Comparison of ENCODE assay signal across 1 cellular context in the genomic region with DNA sequence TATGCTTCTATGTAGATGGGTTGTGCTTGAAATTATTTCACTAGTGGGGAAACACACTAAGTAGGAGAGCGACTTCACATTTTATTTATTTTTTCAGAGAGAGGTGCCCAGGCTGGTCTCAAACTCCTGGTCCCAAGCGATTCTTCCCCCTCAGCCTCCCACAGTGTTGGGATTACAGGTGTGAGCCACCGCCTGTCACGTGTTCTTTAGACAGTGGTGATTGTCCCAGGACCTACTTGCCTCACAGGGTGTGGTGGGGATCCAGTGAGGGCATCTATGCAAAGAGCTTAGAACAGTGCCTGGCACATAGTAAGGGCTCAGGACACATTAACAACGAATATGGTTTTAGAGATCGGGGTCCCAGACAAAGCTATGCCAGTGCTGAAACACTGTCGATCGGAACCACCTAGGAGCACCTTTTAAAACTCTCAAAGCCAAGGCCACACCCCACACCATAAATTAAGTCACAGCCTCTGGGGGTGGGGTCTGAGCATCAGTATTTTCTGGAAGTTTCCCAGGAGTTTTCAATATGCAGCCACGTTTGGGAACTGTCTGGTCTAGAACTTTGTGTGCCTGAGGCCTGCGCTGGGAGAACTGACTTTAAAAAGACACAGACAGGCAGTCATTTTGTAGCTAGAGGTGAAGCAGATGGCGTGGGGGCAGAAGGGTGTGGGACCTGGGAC.
TF ChIP-seq lines count a peak whose summit lies in the region.

No MANE protein-coding gene starts in this region.

TF ChIP-seq in K562, 482 proteins besides CTCF, POLR2A, EP300 and RAD21:
- no peak for TF ChIP-seq NFYB (IDR thresholded peaks at IDR 0.05; ENCODE audit: extremely low read depth, insufficient read length)
- TF ChIP-seq, protein P1, sequence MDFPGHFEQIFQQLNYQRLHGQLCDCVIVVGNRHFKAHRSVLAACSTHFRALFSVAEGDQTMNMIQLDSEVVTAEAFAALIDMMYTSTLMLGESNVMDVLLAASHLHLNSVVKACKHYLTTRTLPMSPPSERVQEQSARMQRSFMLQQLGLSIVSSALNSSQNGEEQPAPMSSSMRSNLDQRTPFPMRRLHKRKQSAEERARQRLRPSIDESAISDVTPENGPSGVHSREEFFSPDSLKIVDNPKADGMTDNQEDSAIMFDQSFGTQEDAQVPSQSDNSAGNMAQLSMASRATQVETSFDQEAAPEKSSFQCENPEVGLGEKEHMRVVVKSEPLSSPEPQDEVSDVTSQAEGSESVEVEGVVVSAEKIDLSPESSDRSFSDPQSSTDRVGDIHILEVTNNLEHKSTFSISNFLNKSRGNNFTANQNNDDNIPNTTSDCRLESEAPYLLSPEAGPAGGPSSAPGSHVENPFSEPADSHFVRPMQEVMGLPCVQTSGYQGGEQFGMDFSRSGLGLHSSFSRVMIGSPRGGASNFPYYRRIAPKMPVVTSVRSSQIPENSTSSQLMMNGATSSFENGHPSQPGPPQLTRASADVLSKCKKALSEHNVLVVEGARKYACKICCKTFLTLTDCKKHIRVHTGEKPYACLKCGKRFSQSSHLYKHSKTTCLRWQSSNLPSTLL (IDR thresholded peaks at IDR 0.05) = no peak
- 0 out of 4 replicates have a peak, but pooled peaks of 1 of the 2 experiments have one; percentile 19 for TF ChIP-seq FOXA3 (CRISPR knock-in tag; conservative IDR thresholded peaks at IDR 0.05 in 1 of 2, IDR thresholded peaks at IDR 0.05 in 1 of 2)
- TF ChIP-seq POLR2AphosphoS5 (IDR thresholded peaks at IDR 0.05; ENCODE audit: control insufficient read depth, insufficient read depth, low read depth, low read length) = no peak
- TF ChIP-seq MEIS2 (IDR thresholded peaks at IDR 0.05; ENCODE audit: partially characterized antibody) = peak; percentile 79
- no peak for TF ChIP-seq SMARCA5 (IDR thresholded peaks at IDR 0.05)
- no peak for TF ChIP-seq ZNF121 (CRISPR knock-in tag; conservative IDR thresholded peaks at IDR 0.05)
- no peak for TF ChIP-seq NFATC3 (IDR thresholded peaks at IDR 0.05)
- no peak for TF ChIP-seq ETV5 (CRISPR knock-in tag; IDR thresholded peaks at IDR 0.05; ENCODE audit: low read depth)
- TF ChIP-seq, protein P2, sequence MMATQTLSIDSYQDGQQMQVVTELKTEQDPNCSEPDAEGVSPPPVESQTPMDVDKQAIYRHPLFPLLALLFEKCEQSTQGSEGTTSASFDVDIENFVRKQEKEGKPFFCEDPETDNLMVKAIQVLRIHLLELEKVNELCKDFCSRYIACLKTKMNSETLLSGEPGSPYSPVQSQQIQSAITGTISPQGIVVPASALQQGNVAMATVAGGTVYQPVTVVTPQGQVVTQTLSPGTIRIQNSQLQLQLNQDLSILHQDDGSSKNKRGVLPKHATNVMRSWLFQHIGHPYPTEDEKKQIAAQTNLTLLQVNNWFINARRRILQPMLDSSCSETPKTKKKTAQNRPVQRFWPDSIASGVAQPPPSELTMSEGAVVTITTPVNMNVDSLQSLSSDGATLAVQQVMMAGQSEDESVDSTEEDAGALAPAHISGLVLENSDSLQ (IDR thresholded peaks at IDR 0.05) = peak; percentile 77
- TF ChIP-seq, protein P3, sequence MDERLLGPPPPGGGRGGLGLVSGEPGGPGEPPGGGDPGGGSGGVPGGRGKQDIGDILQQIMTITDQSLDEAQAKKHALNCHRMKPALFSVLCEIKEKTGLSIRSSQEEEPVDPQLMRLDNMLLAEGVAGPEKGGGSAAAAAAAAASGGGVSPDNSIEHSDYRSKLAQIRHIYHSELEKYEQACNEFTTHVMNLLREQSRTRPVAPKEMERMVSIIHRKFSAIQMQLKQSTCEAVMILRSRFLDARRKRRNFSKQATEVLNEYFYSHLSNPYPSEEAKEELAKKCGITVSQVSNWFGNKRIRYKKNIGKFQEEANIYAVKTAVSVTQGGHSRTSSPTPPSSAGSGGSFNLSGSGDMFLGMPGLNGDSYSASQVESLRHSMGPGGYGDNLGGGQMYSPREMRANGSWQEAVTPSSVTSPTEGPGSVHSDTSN (CRISPR knock-in tag; IDR thresholded peaks at IDR 0.05; ENCODE audit: low read depth) = no peak
- TF ChIP-seq, protein P3 (tag; conservative IDR thresholded peaks at IDR 0.05; ENCODE audit: low read depth) = peak; percentile 57
- no peak for TF ChIP-seq CCNT2 (IDR thresholded peaks at IDR 0.05; ENCODE audit: borderline replicate concordance, extremely low read depth, insufficient read length, low read depth, low read length)
- TF ChIP-seq ZNF3 (CRISPR knock-in tag; IDR thresholded peaks at IDR 0.05) = no peak
- TF ChIP-seq BACH1 (tag; IDR thresholded peaks at IDR 0.05) = no peak
- 0 out of 2 replicates have a peak, but pooled peaks have one; percentile 33 for TF ChIP-seq CEBPG (CRISPR knock-in tag; IDR thresholded peaks at IDR 0.05)
- TF ChIP-seq CEBPG (tag; conservative IDR thresholded peaks at IDR 0.05 in 1 of 2, IDR thresholded peaks at IDR 0.05 in 1 of 2) = no peak
